ENCODE assay signal across 18 cellular contexts in the genomic region with DNA sequence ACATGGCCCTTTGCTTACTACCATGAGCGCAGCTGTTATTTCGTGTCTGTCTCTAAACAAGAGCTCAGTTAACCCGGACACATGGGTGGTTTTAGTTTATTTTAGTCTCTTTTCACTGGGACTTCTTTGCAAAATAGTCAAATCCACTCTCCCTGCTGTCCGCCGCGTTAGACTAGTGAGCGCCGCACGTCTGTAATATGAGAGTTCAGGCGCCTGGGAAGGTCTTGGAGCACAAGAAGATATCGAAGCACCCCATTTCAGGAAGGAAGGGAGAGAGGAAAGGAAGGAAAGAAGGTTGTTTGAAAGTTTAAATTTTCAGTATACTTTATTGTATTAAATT.
"Had no signal": no experiment of that assay in that cellular context is flagged by ENCODE, and none has a peak within 500 bp of the region (broad histone marks: within the 10 kb centered on the region; RNA-seq: fewer than 3 reads in every experiment).

No MANE protein-coding gene starts in this region.

- H3K27ac ChIP-seq: brain microvascular endothelial cell, foreskin keratinocyte, SK-N-MC, skin epidermis, upper lobe of left lung had no signal

- H3K27ac Mint-ChIP-seq: activated B cell treated with CpG ODN at 0.5 μM for 24 hours; activated CD4-positive, alpha-beta T cell treated with anti-CD3 and anti-CD28 coated beads, Interleukin-2, amount 10 ng/mL, durations not matched to agents 7 days and 5 days; activated naive CD8-positive, alpha-beta T cell treated with anti-CD3 and anti-CD28 coated beads for 36 hours; activated T-helper 2 cell treated with anti-CD3 and anti-CD28 coated beads, Interferon-gamma antibody, Interleukin-2, Interleukin-4, amounts not matched to agents 10 μg/mL and 5 μg/mL and 100 μg/mL, durations not matched to agents 14 hours and 24 hours and 36 hours; T-cell had no signal

- H3K9me3 Mint-ChIP-seq: activated B cell treated with CpG ODN at 0.5 μM for 24 hours; activated T-helper 2 cell treated with anti-CD3 and anti-CD28 coated beads, Interferon-gamma antibody, Interleukin-2, Interleukin-4, amounts not matched to agents 10 μg/mL and 5 μg/mL and 100 μg/mL, durations not matched to agents 14 hours and 24 hours and 36 hours; naive thymus-derived CD4-positive, alpha-beta T cell; T-cell had no signal

- H3K27me3 Mint-ChIP-seq: activated B cell treated with CpG ODN at 0.5 μM for 24 hours; activated CD4-positive, alpha-beta T cell treated with anti-CD3 and anti-CD28 coated beads, Interleukin-2, amount 10 ng/mL, durations not matched to agents 7 days and 5 days; activated naive CD8-positive, alpha-beta T cell treated with anti-CD3 and anti-CD28 coated beads for 36 hours; naive thymus-derived CD4-positive, alpha-beta T cell; T-cell had no signal

- DNase-seq: activated B cell treated with CpG ODN at 0.5 μM for 24 hours; activated CD4-positive, alpha-beta T cell treated with anti-CD3 and anti-CD28 coated beads, Interleukin-2, amount 10 ng/mL, durations not matched to agents 7 days and 5 days; activated naive CD8-positive, alpha-beta T cell treated with anti-CD3 and anti-CD28 coated beads for 36 hours; amygdala; brain microvascular endothelial cell; effector memory CD4-positive, alpha-beta T cell; foreskin keratinocyte; glutamatergic neuron; midbrain; naive thymus-derived CD4-positive, alpha-beta T cell; occipital lobe; stimulated activated naive CD8-positive, alpha-beta T cell treated with anti-CD3 and anti-CD28 coated beads, Interleukin-15, Interleukin-2, amounts not matched to agents 100 U/mL and 50 U/mL, for 24 hours; T-cell had no signal

- ATAC-seq: foreskin keratinocyte; naive thymus-derived CD4-positive, alpha-beta T cell; stimulated activated naive CD8-positive, alpha-beta T cell treated with anti-CD3 and anti-CD28 coated beads, Interleukin-15, Interleukin-2, amounts not matched to agents 100 U/mL and 50 U/mL, for 24 hours; T-cell had no signal

- H3K4me1 ChIP-seq: foreskin keratinocyte, upper lobe of left lung had no signal

- H3K4me3 ChIP-seq: lung, SK-N-MC, skin epidermis, upper lobe of left lung had no signal

- H3K27me3 ChIP-seq: brain microvascular endothelial cell, foreskin keratinocyte, upper lobe of left lung had no signal

- H3K9me3 ChIP-seq: upper lobe of left lung had no signal

- H3K4me3 Mint-ChIP-seq: activated B cell treated with CpG ODN at 0.5 μM for 24 hours; activated CD4-positive, alpha-beta T cell treated with anti-CD3 and anti-CD28 coated beads, Interleukin-2, amount 10 ng/mL, durations not matched to agents 7 days and 5 days; activated naive CD8-positive, alpha-beta T cell treated with anti-CD3 and anti-CD28 coated beads for 36 hours; naive thymus-derived CD4-positive, alpha-beta T cell; T-cell had no signal
